ENCODE assay signal across 9 cellular contexts in the genomic region with DNA sequence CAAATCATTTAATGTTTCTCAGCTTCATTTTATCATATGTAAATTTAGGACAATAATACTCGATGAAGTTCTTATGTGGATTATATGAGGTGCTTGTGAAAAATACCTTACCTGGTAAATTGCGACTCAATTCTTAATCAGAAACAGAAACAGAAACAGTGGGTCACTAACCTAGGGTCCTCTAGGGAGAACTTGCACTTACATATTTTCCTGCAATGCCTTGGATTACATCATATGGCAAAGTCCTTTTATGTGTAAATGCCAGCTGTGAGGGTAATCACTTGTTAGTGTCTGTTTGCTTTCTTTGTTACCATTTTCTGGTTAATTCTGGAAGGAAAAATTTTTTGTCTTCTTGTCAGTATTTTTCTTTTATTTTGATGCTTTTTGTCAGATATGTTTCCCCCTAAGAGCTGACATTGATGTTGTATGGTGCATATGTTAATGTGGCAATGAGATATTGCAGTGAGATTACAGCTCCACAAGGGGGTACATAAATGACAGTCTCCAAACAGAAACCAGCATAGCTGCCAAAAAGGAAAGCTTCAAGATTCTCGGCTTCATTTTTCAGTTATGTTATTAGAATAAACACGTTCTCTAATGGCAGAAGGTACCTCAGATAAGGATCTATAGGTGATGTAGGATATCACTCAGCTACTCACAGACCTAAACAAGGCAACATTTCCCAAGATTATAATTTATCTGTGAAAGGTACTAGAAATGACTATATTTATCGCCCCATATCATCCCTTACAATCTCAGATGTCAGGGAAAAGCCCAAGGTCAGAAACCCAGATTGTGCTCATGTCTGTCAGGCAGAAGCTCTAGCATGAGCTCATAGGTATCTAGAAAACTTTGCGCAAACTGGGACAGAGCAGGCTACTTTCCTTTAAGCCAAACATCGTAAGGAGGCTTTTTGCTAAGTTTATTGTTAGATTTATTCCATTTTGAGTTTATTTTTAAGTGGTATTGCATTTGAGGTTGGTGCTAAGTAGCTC.
DNase-seq lines count a peak whose midpoint lies in the region; ATAC-seq lines count a peak whose summit lies in the region.
"Had no signal": no experiment of that assay in that cellular context is flagged by ENCODE, and none has a peak within 500 bp of the region (broad histone marks: within the 10 kb centered on the region; RNA-seq: fewer than 3 reads in every experiment).

No MANE protein-coding gene starts in this region.

- CTCF ChIA-PET in activated CD8-positive, alpha-beta memory T cell treated with anti-CD3 and anti-CD28 coated beads, Interleukin-2, amount 10 ng/mL, durations not matched to agents 7 days and 5 days (lab: Charles Lee): interaction anchor here (0.6 to 2.4 kb wide), 14 partner anchors 10 to 772 kb away, joined by 3 to 13 read pairs (median 5); no protein-coding TSS in a partner anchor

- peaks cover 2% of the 10 kb centered on the region for H3K9me3 Mint-ChIP-seq in activated CD8-positive, alpha-beta memory T cell treated with anti-CD3 and anti-CD28 coated beads, Interleukin-2, amount 10 ng/mL, durations not matched to agents 7 days and 5 days (ENCODE audit: low read depth)
- H3K9me3 Mint-ChIP-seq in activated naive CD8-positive, alpha-beta T cell treated with anti-CD3 and anti-CD28 coated beads, Interleukin-2, amount 10 ng/mL, durations not matched to agents 7 days and 5 days: peaks cover 7% of the 10 kb centered on the region
- H3K9me3 Mint-ChIP-seq in stimulated activated naive B cell treated with anti-CD40 and anti-IgM and Interleukin-4, amounts not matched to agents 10 μg/mL and 1 μg/mL and 100 μg/mL, for 72 hours: peaks cover 5% of the 10 kb centered on the region in 2 donors

- H3K4me1 ChIP-seq in aorta (ENCODE audit: control insufficient read depth in 1 of 2, insufficient read depth in 2 of 2, low read length in 2 of 2): no peaks in the 10 kb centered on the region

- no peaks in the 10 kb centered on the region for H3K9me3 ChIP-seq in aorta (ENCODE audit: control insufficient read depth, low read length)

- H3K36me3 Mint-ChIP-seq in activated CD8-positive, alpha-beta memory T cell treated with anti-CD3 and anti-CD28 coated beads, Interleukin-2, amount 10 ng/mL, durations not matched to agents 7 days and 5 days: peaks cover 8% of the 10 kb centered on the region
- peaks cover 3% of the 10 kb centered on the region for H3K36me3 Mint-ChIP-seq in activated naive CD8-positive, alpha-beta T cell treated with anti-CD3 and anti-CD28 coated beads, Interleukin-2, amount 10 ng/mL, durations not matched to agents 7 days and 5 days
- peaks cover 4 to 6% of the 10 kb centered on the region in 2 donors for H3K36me3 Mint-ChIP-seq in stimulated activated naive B cell treated with anti-CD40 and anti-IgM and Interleukin-4, amounts not matched to agents 10 μg/mL and 1 μg/mL and 100 μg/mL, for 72 hours

- H3K27ac ChIP-seq in aorta (ENCODE audit: low read depth in 1 of 2, low read length in 2 of 2): no peak overlapping the region
- H3K27ac ChIP-seq: BLaER1 had no signal

- H3K4me1 Mint-ChIP-seq in activated CD8-positive, alpha-beta memory T cell treated with anti-CD3 and anti-CD28 coated beads, Interleukin-2, amount 10 ng/mL, durations not matched to agents 7 days and 5 days: peaks cover 25% of the 10 kb centered on the region
- peaks cover 22% of the 10 kb centered on the region for H3K4me1 Mint-ChIP-seq in activated naive CD8-positive, alpha-beta T cell treated with anti-CD3 and anti-CD28 coated beads, Interleukin-2, amount 10 ng/mL, durations not matched to agents 7 days and 5 days
- peaks cover 18 to 48% of the 10 kb centered on the region in 2 donors for H3K4me1 Mint-ChIP-seq in stimulated activated naive B cell treated with anti-CD40 and anti-IgM and Interleukin-4, amounts not matched to agents 10 μg/mL and 1 μg/mL and 100 μg/mL, for 72 hours

- peaks cover 21% of the 10 kb centered on the region for H3K27me3 Mint-ChIP-seq in activated CD8-positive, alpha-beta memory T cell treated with anti-CD3 and anti-CD28 coated beads, Interleukin-2, amount 10 ng/mL, durations not matched to agents 7 days and 5 days
- no peaks in the 10 kb centered on the region for H3K27me3 Mint-ChIP-seq in activated naive CD8-positive, alpha-beta T cell treated with anti-CD3 and anti-CD28 coated beads, Interleukin-2, amount 10 ng/mL, durations not matched to agents 7 days and 5 days
- no peaks in the 10 kb centered on the region for H3K27me3 Mint-ChIP-seq in stimulated activated naive B cell treated with anti-CD40 and anti-IgM and Interleukin-4, amounts not matched to agents 10 μg/mL and 1 μg/mL and 100 μg/mL, for 72 hours

- DNase-seq in activated CD8-positive, alpha-beta memory T cell treated with anti-CD3 and anti-CD28 coated beads, Interleukin-2, amount 10 ng/mL, durations not matched to agents 7 days and 5 days: no peak
- no peak for DNase-seq in activated CD8-positive, alpha-beta memory T cell treated with anti-CD3 and anti-CD28 coated beads, Interleukin-2, amount 50 U/mL, for 48 hours
- DNase-seq in activated naive CD8-positive, alpha-beta T cell treated with anti-CD3 and anti-CD28 coated beads, Interleukin-2, amount 10 ng/mL, durations not matched to agents 7 days and 5 days: no peak
- no peak for DNase-seq in stimulated activated naive B cell treated with anti-CD40 and anti-IgM and Interleukin-4, amounts not matched to agents 10 μg/mL and 1 μg/mL and 100 μg/mL, for 72 hours
- no peak for DNase-seq in activated gamma-delta T cell (lab: John Stamatoyannopoulos, UW)
- DNase-seq in aorta: no peak
- no peak for DNase-seq in NCI-H1105 (lab: John Stamatoyannopoulos, UW)

- peak overlapping the region; percentile 25 for H3K27ac Mint-ChIP-seq in activated CD8-positive, alpha-beta memory T cell treated with anti-CD3 and anti-CD28 coated beads, Interleukin-2, amount 10 ng/mL, durations not matched to agents 7 days and 5 days
- peak overlapping the region; percentile 31 for H3K27ac Mint-ChIP-seq in activated naive CD8-positive, alpha-beta T cell treated with anti-CD3 and anti-CD28 coated beads, Interleukin-2, amount 10 ng/mL, durations not matched to agents 7 days and 5 days
- H3K27ac Mint-ChIP-seq in stimulated activated naive B cell treated with anti-CD40 and anti-IgM and Interleukin-4, amounts not matched to agents 10 μg/mL and 1 μg/mL and 100 μg/mL, for 72 hours: no peak overlapping the region

- no peak overlapping the region for H3K4me3 ChIP-seq in aorta (ENCODE audit: low read length in 2 of 2)
- H3K4me3 ChIP-seq: BLaER1 had no signal

- peak overlapping the region; percentile 27 for H3K4me3 Mint-ChIP-seq in activated CD8-positive, alpha-beta memory T cell treated with anti-CD3 and anti-CD28 coated beads, Interleukin-2, amount 10 ng/mL, durations not matched to agents 7 days and 5 days
- H3K4me3 Mint-ChIP-seq in activated naive CD8-positive, alpha-beta T cell treated with anti-CD3 and anti-CD28 coated beads, Interleukin-2, amount 10 ng/mL, durations not matched to agents 7 days and 5 days: peak overlapping the region; percentile 31
- no peak overlapping the region for H3K4me3 Mint-ChIP-seq in stimulated activated naive B cell treated with anti-CD40 and anti-IgM and Interleukin-4, amounts not matched to agents 10 μg/mL and 1 μg/mL and 100 μg/mL, for 72 hours

- intact Hi-C loops in aorta (cut with DNase I): no loop called here

- peak; percentile 82 for ATAC-seq in activated CD8-positive, alpha-beta memory T cell treated with anti-CD3 and anti-CD28 coated beads, Interleukin-2, amount 10 ng/mL, durations not matched to agents 7 days and 5 days
- peak; percentile 71 for ATAC-seq in HG03135 (IDR thresholded peaks at IDR 0.05; ENCODE audit: unreplicated experiment)
- peak; percentile 58 for ATAC-seq in activated naive CD8-positive, alpha-beta T cell treated with anti-CD3 and anti-CD28 coated beads, Interleukin-2, amount 10 ng/mL, durations not matched to agents 7 days and 5 days (ENCODE audit: low read depth)
- ATAC-seq in stimulated activated naive B cell treated with anti-CD40 and anti-IgM and Interleukin-4, amounts not matched to agents 10 μg/mL and 1 μg/mL and 100 μg/mL, for 72 hours (replicated peaks): peak; percentile 64 to 66
- no peak for ATAC-seq in aorta (ENCODE audit: low FRiP score)

- POLR2A ChIA-PET in activated naive CD8-positive, alpha-beta T cell treated with anti-CD3 and anti-CD28 coated beads, Interleukin-2, amount 10 ng/mL, durations not matched to agents 7 days and 5 days (lab: Charles Lee): interaction anchor here (0.7 to 1.0 kb wide), 3 partner anchors 39 to 49 kb away, joined by 3 to 4 read pairs (median 3); no protein-coding TSS in a partner anchor

- H3K36me3 ChIP-seq in aorta (ENCODE audit: control insufficient read depth in 1 of 2, insufficient read depth in 2 of 2, low read length in 1 of 2): no peaks in the 10 kb centered on the region
- H3K36me3 ChIP-seq: BLaER1 had no signal

- 32 to 38% methylated on average over 7 of the region's 7 CpGs for WGBS in aorta, 2 donors

- H3K27me3 ChIP-seq in aorta (ENCODE audit: control insufficient read depth in 1 of 2, insufficient read depth in 2 of 2, low read length in 1 of 2): no peaks in the 10 kb centered on the region
- H3K27me3 ChIP-seq: BLaER1 had no signal

Comparison
In these comparisons a context has a peak if more than half of its experiments do, and no peak if none do; other contexts are left out.
1. H3K4me3 Mint-ChIP-seq: peak in activated CD8-positive, alpha-beta memory T cell treated with anti-CD3 and anti-CD28 coated beads, Interleukin-2, amount 10 ng/mL, durations not matched to agents 7 days and 5 days (single experiment) and activated naive CD8-positive, alpha-beta T cell treated with anti-CD3 and anti-CD28 coated beads, Interleukin-2, amount 10 ng/mL, durations not matched to agents 7 days and 5 days (single experiment); none in stimulated activated naive B cell treated with anti-CD40 and anti-IgM and Interleukin-4, amounts not matched to agents 10 μg/mL and 1 μg/mL and 100 μg/mL, for 72 hours (0 of 2).